Comparison of ENCODE assay signal across 1 cellular context in genomic region chr1:93078935-93079654, GRCh38.
TF ChIP-seq lines count a peak whose summit lies in the region.

TSS of gene MTF2 (plus strand) at chr1:93079283. CDS start at chr1:93079527, 244 bp downstream.

TF ChIP-seq in HepG2, 621 proteins besides CTCF, POLR2A, EP300 and RAD21 (continued from another document and continues in another):
- TF ChIP-seq IRX3 (CRISPR knock-in tag; IDR thresholded peaks at IDR 0.05; ENCODE audit: borderline replicate concordance, low read depth) = peak; percentile 96
- TF ChIP-seq ZNF713 (CRISPR knock-in tag; IDR thresholded peaks at IDR 0.05) = no peak
- no peak for TF ChIP-seq USF2 (IDR thresholded peaks at IDR 0.05; ENCODE audit: low read depth, low read length)
- TF ChIP-seq USF2 (CRISPR knock-in tag; IDR thresholded peaks at IDR 0.05; ENCODE audit: borderline replicate concordance) = peak; percentile 33; the same call in 1 of the 2 replicates
- no peak for TF ChIP-seq HNRNPH1 (optimal IDR thresholded peaks at IDR 0.05; ENCODE audit: low read depth, low read length)
- TF ChIP-seq, protein P1, sequence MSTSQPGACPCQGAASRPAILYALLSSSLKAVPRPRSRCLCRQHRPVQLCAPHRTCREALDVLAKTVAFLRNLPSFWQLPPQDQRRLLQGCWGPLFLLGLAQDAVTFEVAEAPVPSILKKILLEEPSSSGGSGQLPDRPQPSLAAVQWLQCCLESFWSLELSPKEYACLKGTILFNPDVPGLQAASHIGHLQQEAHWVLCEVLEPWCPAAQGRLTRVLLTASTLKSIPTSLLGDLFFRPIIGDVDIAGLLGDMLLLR (CRISPR knock-in tag; IDR thresholded peaks at IDR 0.05) = peak; percentile 98
- TF ChIP-seq SRSF1 (optimal IDR thresholded peaks at IDR 0.05; ENCODE audit: low read depth, low read length) = peak; percentile 95
- TF ChIP-seq PCBP2 (optimal IDR thresholded peaks at IDR 0.05; ENCODE audit: low read depth, low read length, poor library complexity, severe bottlenecking) = peak; percentile 64
- peak; percentile 93 for TF ChIP-seq PHF8 (CRISPR knock-in tag; IDR thresholded peaks at IDR 0.05)
- peak; percentile 95 for TF ChIP-seq MED8 (CRISPR knock-in tag; IDR thresholded peaks at IDR 0.05; ENCODE audit: insufficient replicate concordance)
- TF ChIP-seq CENPT (CRISPR knock-in tag; IDR thresholded peaks at IDR 0.05; ENCODE audit: low read depth) = peak; percentile 93; the same call in 1 of the 2 replicates
- TF ChIP-seq TBX3 (IDR thresholded peaks at IDR 0.05; ENCODE audit: borderline replicate concordance) = peak; percentile 78; the same call in 1 of the 2 replicates
- TF ChIP-seq ZNF432 (CRISPR knock-in tag; IDR thresholded peaks at IDR 0.05; ENCODE audit: borderline replicate concordance) = 0 out of 2 replicates have a peak, but pooled peaks have one; percentile 92
- TF ChIP-seq NBN (conservative IDR thresholded peaks at IDR 0.05) = no peak
- peak; percentile 91; the same call in 1 of the 2 replicates for TF ChIP-seq ZNF773 (CRISPR knock-in tag; IDR thresholded peaks at IDR 0.05; ENCODE audit: borderline replicate concordance)
- peak; percentile 96 for TF ChIP-seq PHF5A (CRISPR knock-in tag; IDR thresholded peaks at IDR 0.05; ENCODE audit: low read depth, unreplicated experiment)
- peak; percentile 97 for TF ChIP-seq ZNF430 (CRISPR knock-in tag; IDR thresholded peaks at IDR 0.05)
- TF ChIP-seq ZNF891 (CRISPR knock-in tag; IDR thresholded peaks at IDR 0.05) = peak; percentile 99
- TF ChIP-seq, protein P2, sequence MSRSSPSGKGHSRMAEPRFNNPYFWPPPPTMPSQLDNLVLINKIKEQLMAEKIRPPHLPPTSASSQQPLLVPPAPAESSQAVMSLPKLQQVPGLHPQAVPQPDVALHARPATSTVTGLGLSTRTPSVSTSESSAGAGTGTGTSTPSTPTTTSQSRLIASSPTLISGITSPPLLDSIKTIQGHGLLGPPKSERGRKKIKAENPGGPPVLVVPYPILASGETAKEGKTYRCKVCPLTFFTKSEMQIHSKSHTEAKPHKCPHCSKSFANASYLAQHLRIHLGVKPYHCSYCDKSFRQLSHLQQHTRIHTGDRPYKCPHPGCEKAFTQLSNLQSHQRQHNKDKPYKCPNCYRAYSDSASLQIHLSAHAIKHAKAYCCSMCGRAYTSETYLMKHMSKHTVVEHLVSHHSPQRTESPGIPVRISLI (CRISPR knock-in tag; IDR thresholded peaks at IDR 0.05; ENCODE audit: borderline replicate concordance) = peak; percentile 85; the same call in 1 of the 2 replicates
- peak; percentile 99 for TF ChIP-seq ZNF468 (CRISPR knock-in tag; IDR thresholded peaks at IDR 0.05)
- TF ChIP-seq FOXM1 (CRISPR knock-in tag; IDR thresholded peaks at IDR 0.05) = peak; percentile 89; the same call in 1 of the 2 replicates
- peak; percentile 95 for TF ChIP-seq ZNF709 (CRISPR knock-in tag; IDR thresholded peaks at IDR 0.05)
- TF ChIP-seq, protein P3, sequence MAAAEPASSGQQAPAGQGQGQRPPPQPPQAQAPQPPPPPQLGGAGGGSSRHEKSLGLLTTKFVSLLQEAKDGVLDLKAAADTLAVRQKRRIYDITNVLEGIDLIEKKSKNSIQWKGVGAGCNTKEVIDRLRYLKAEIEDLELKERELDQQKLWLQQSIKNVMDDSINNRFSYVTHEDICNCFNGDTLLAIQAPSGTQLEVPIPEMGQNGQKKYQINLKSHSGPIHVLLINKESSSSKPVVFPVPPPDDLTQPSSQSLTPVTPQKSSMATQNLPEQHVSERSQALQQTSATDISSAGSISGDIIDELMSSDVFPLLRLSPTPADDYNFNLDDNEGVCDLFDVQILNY (CRISPR knock-in tag; conservative IDR thresholded peaks at IDR 0.05) = peak; percentile 94
- TF ChIP-seq ZNF7 (CRISPR knock-in tag; IDR thresholded peaks at IDR 0.05) = peak; percentile 42; the same call in 1 of the 2 replicates
- TF ChIP-seq PRPF4 (IDR thresholded peaks at IDR 0.05; ENCODE audit: low read depth, low read length, poor library complexity, severe bottlenecking) = peak; percentile 88
- 0 out of 2 replicates have a peak, but pooled peaks have one; percentile 69 for TF ChIP-seq RARG (CRISPR knock-in tag; IDR thresholded peaks at IDR 0.05; ENCODE audit: low read depth)
- TF ChIP-seq, protein P4, sequence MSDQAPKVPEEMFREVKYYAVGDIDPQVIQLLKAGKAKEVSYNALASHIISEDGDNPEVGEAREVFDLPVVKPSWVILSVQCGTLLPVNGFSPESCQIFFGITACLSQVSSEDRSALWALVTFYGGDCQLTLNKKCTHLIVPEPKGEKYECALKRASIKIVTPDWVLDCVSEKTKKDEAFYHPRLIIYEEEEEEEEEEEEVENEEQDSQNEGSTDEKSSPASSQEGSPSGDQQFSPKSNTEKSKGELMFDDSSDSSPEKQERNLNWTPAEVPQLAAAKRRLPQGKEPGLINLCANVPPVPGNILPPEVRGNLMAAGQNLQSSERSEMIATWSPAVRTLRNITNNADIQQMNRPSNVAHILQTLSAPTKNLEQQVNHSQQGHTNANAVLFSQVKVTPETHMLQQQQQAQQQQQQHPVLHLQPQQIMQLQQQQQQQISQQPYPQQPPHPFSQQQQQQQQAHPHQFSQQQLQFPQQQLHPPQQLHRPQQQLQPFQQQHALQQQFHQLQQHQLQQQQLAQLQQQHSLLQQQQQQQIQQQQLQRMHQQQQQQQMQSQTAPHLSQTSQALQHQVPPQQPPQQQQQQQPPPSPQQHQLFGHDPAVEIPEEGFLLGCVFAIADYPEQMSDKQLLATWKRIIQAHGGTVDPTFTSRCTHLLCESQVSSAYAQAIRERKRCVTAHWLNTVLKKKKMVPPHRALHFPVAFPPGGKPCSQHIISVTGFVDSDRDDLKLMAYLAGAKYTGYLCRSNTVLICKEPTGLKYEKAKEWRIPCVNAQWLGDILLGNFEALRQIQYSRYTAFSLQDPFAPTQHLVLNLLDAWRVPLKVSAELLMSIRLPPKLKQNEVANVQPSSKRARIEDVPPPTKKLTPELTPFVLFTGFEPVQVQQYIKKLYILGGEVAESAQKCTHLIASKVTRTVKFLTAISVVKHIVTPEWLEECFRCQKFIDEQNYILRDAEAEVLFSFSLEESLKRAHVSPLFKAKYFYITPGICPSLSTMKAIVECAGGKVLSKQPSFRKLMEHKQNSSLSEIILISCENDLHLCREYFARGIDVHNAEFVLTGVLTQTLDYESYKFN (CRISPR knock-in tag; conservative IDR thresholded peaks at IDR 0.05) = peak; percentile 85
- TF ChIP-seq ZFP36 (IDR thresholded peaks at IDR 0.05; ENCODE audit: borderline replicate concordance, low read depth, low read length, partially characterized antibody) = no peak
- peak; percentile 97 for TF ChIP-seq MYC (CRISPR knock-in tag; IDR thresholded peaks at IDR 0.05; ENCODE audit: borderline replicate concordance)
- TF ChIP-seq DPF2 (CRISPR knock-in tag; IDR thresholded peaks at IDR 0.05; ENCODE audit: borderline replicate concordance, low read depth) = peak; percentile 75
- 0 out of 2 replicates have a peak, but pooled peaks have one; percentile 86 for TF ChIP-seq ZNF136 (CRISPR knock-in tag; IDR thresholded peaks at IDR 0.05; ENCODE audit: low read depth)
- TF ChIP-seq, protein P5, sequence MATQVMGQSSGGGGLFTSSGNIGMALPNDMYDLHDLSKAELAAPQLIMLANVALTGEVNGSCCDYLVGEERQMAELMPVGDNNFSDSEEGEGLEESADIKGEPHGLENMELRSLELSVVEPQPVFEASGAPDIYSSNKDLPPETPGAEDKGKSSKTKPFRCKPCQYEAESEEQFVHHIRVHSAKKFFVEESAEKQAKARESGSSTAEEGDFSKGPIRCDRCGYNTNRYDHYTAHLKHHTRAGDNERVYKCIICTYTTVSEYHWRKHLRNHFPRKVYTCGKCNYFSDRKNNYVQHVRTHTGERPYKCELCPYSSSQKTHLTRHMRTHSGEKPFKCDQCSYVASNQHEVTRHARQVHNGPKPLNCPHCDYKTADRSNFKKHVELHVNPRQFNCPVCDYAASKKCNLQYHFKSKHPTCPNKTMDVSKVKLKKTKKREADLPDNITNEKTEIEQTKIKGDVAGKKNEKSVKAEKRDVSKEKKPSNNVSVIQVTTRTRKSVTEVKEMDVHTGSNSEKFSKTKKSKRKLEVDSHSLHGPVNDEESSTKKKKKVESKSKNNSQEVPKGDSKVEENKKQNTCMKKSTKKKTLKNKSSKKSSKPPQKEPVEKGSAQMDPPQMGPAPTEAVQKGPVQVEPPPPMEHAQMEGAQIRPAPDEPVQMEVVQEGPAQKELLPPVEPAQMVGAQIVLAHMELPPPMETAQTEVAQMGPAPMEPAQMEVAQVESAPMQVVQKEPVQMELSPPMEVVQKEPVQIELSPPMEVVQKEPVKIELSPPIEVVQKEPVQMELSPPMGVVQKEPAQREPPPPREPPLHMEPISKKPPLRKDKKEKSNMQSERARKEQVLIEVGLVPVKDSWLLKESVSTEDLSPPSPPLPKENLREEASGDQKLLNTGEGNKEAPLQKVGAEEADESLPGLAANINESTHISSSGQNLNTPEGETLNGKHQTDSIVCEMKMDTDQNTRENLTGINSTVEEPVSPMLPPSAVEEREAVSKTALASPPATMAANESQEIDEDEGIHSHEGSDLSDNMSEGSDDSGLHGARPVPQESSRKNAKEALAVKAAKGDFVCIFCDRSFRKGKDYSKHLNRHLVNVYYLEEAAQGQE (IDR thresholded peaks at IDR 0.05; ENCODE audit: borderline replicate concordance in 1 of 2, low read depth in 1 of 2, low read length in 2 of 2) = peak in 1 of 2 experiments; percentile 65; a peak in 1 of 4 replicates
- TF ChIP-seq, protein P6, sequence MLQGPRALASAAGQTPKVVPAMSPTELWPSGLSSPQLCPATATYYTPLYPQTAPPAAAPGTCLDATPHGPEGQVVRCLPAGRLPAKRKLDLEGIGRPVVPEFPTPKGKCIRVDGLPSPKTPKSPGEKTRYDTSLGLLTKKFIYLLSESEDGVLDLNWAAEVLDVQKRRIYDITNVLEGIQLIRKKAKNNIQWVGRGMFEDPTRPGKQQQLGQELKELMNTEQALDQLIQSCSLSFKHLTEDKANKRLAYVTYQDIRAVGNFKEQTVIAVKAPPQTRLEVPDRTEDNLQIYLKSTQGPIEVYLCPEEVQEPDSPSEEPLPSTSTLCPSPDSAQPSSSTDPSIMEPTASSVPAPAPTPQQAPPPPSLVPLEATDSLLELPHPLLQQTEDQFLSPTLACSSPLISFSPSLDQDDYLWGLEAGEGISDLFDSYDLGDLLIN (CRISPR knock-in tag; IDR thresholded peaks at IDR 0.05; ENCODE audit: borderline replicate concordance) = peak; percentile 94; the same call in 1 of the 2 replicates
- no peak for TF ChIP-seq ZBTB8A (CRISPR knock-in tag; IDR thresholded peaks at IDR 0.05; ENCODE audit: borderline replicate concordance, low read depth)
- no peak for TF ChIP-seq PAF1 (CRISPR knock-in tag; IDR thresholded peaks at IDR 0.05)
- peak; percentile 86; the same call in 1 of the 2 replicates for TF ChIP-seq ZNF547 (CRISPR knock-in tag; IDR thresholded peaks at IDR 0.05)
- TF ChIP-seq ZNF530 (CRISPR knock-in tag; IDR thresholded peaks at IDR 0.05; ENCODE audit: low read depth) = no peak
- TF ChIP-seq MED13 (CRISPR knock-in tag; IDR thresholded peaks at IDR 0.05) = peak; percentile 96; the same call in 1 of the 2 replicates
- peak; percentile 83; the same call in 1 of the 2 replicates for TF ChIP-seq SP140L (CRISPR knock-in tag; IDR thresholded peaks at IDR 0.05; ENCODE audit: borderline replicate concordance)
- TF ChIP-seq TMF1 (CRISPR knock-in tag; IDR thresholded peaks at IDR 0.05; ENCODE audit: low read depth) = peak; percentile 96
- peak; percentile 82 for TF ChIP-seq CREM (IDR thresholded peaks at IDR 0.05)
- TF ChIP-seq CREM (CRISPR knock-in tag; IDR thresholded peaks at IDR 0.05) = no peak; the same call in 1 of the 2 replicates
- TF ChIP-seq, protein P7, sequence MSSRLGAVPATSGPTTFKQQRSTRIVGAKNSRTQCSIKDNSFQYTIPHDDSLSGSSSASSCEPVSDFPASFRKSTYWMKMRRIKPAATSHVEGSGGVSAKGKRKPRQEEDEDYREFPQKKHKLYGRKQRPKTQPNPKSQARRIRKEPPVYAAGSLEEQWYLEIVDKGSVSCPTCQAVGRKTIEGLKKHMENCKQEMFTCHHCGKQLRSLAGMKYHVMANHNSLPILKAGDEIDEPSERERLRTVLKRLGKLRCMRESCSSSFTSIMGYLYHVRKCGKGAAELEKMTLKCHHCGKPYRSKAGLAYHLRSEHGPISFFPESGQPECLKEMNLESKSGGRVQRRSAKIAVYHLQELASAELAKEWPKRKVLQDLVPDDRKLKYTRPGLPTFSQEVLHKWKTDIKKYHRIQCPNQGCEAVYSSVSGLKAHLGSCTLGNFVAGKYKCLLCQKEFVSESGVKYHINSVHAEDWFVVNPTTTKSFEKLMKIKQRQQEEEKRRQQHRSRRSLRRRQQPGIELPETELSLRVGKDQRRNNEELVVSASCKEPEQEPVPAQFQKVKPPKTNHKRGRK (CRISPR knock-in tag; IDR thresholded peaks at IDR 0.05) = peak; percentile 76; the same call in 1 of the 2 replicates
- TF ChIP-seq THAP8 (CRISPR knock-in tag; IDR thresholded peaks at IDR 0.05; ENCODE audit: borderline replicate concordance) = peak; percentile 12; the same call in 1 of the 2 replicates
- TF ChIP-seq HMGA1 (CRISPR knock-in tag; conservative IDR thresholded peaks at IDR 0.05) = no peak
- TF ChIP-seq ARID3A (IDR thresholded peaks at IDR 0.05; ENCODE audit: low read depth, low read length) = peak; percentile 79
- TF ChIP-seq ZKSCAN5 (CRISPR knock-in tag; IDR thresholded peaks at IDR 0.05) = peak; percentile 77; the same call in 1 of the 2 replicates
- TF ChIP-seq ZNF235 (CRISPR knock-in tag; IDR thresholded peaks at IDR 0.05; ENCODE audit: borderline replicate concordance) = peak; percentile 92
